In the genomic region with DNA sequence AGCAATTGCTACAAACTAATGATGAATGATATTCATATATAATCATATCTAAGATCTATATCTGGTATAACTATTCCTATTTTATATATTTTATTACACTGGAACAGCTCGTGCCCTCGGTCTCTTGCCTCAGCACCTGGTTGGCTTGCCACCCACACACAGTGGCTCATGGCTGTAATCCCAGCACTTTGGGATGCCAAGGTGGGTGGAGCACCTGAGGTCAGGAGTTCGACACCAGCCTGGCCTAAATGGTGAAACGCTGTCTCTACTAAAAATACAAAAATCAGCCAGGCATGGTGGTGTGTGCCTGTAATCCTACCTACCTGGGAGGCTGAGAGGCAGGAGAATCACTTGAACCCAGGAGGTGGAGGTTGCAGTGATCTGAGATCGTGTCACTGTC, we compare ENCODE assay signal across 7 cellular contexts. TPM values are rescaled to one million over a fixed set of nuclear protein-coding genes. Genes with fewer than 3 reads are reported as not detected.
A peak's percentile ranks its signal among the peaks of the same experiment; 100 is the strongest.
DNase-seq lines count a peak whose midpoint lies in the region; ATAC-seq and TF ChIP-seq lines count a peak whose summit lies in the region.
"Not testable (repeated sequence)": the region's sequence is repeated elsewhere in the genome, so short reads cannot be mapped to it uniquely, and the experiment has no call there.

No MANE protein-coding gene starts in this region.

- not testable (repeated sequence) for H3K27me3 Mint-ChIP-seq in activated CD4-positive, alpha-beta memory T cell treated with anti-CD3 and anti-CD28 coated beads, Interleukin-2, amount 10 ng/mL, durations not matched to agents 7 days and 5 days; natural killer cell (ENCODE audit: low read depth in 2 of 2)

- not testable (repeated sequence) for TF ChIP-seq CTCF in OCI-LY3 (IDR thresholded peaks at IDR 0.05; ENCODE audit: low read depth, low read length); breast epithelium (IDR thresholded peaks at IDR 0.05); left ventricle myocardium inferior (IDR thresholded peaks at IDR 0.05; ENCODE audit: borderline replicate concordance); natural killer cell (IDR thresholded peaks at IDR 0.05)

- CTCF ChIA-PET in activated CD4-positive, alpha-beta memory T cell treated with anti-CD3 and anti-CD28 coated beads, Interleukin-2, amount 10 ng/mL, durations not matched to agents 7 days and 5 days (lab: Charles Lee) = interaction anchor here (0.6 to 2.0 kb wide), 7 partner anchors 14 to 163 kb away, joined by 3 to 8 read pairs (median 4); partner anchors contain the start of genes AURKAIP1 and CCNL2

- H3K36me3 Mint-ChIP-seq in activated CD4-positive, alpha-beta memory T cell treated with anti-CD3 and anti-CD28 coated beads, Interleukin-2, amount 10 ng/mL, durations not matched to agents 7 days and 5 days (ENCODE audit: low read depth); natural killer cell: not testable (repeated sequence)

- not testable (repeated sequence) for TF ChIP-seq POLR2A in breast epithelium (IDR thresholded peaks at IDR 0.05)

- not testable (repeated sequence) for H3K9me3 Mint-ChIP-seq in activated CD4-positive, alpha-beta memory T cell treated with anti-CD3 and anti-CD28 coated beads, Interleukin-2, amount 10 ng/mL, durations not matched to agents 7 days and 5 days; natural killer cell

- H3K4me3 ChIP-seq in OCI-LY3 (ENCODE audit: low read length) = not testable (repeated sequence)
- H3K4me3 ChIP-seq in breast epithelium (peak overlapping the region in 1 of 3 donors; percentile 31), left ventricle myocardium inferior (peak overlapping the region; percentile 53), skin epidermis (peak overlapping the region in 1 of 7 experiments; percentile 10)

- H3K27ac ChIP-seq in OCI-LY3 (ENCODE audit: low read length) (peak overlapping the region; percentile 18; the same call in 1 of the 2 replicates), breast epithelium (peak overlapping the region; percentile 84 to 90), left ventricle myocardium inferior (replicated peaks) (peak overlapping the region; percentile 85), skin epidermis (peak overlapping the region in 16 of 21 experiments; percentile 12 to 79 (median 60))

- H3K4me3 Mint-ChIP-seq in activated CD4-positive, alpha-beta memory T cell treated with anti-CD3 and anti-CD28 coated beads, Interleukin-2, amount 10 ng/mL, durations not matched to agents 7 days and 5 days = peak overlapping the region; percentile 73
- peak overlapping the region; percentile 91 for H3K4me3 Mint-ChIP-seq in natural killer cell

- H4K20me1 ChIP-seq in OCI-LY3 (ENCODE audit: insufficient read depth, low read length) = not testable (repeated sequence)

- H3K9ac ChIP-seq in OCI-LY3 (ENCODE audit: low read length) = not testable (repeated sequence)

- H3K27me3 ChIP-seq in OCI-LY3 (ENCODE audit: low read depth, low read length); breast epithelium; left ventricle myocardium inferior (ENCODE audit: low read depth): not testable (repeated sequence)

- ATAC-seq in natural killer cell = not testable (repeated sequence)

- intact Hi-C loops in breast epithelium (cut with DNase I; ENCODE audit: low total_unique reads); left ventricle myocardium inferior (cut with micrococcal nuclease); natural killer cell (cut with micrococcal nuclease): not testable (repeated sequence)

- H3K36me3 ChIP-seq in OCI-LY3 (replicated peaks; ENCODE audit: low read depth, low read length); breast epithelium; left ventricle myocardium inferior: not testable (repeated sequence)

- POLR2A ChIA-PET in activated CD4-positive, alpha-beta memory T cell treated with anti-CD3 and anti-CD28 coated beads, Interleukin-2, amount 10 ng/mL, durations not matched to agents 7 days and 5 days (lab: Charles Lee) = interaction anchor here (1.6 kb wide), 1 partner anchor 130 kb away, joined by 4 read pairs; the partner anchor contains the start of gene AURKAIP1

- peak overlapping the region; percentile 29; the same call in 1 of the 2 replicates for H3K4me2 ChIP-seq in OCI-LY3 (ENCODE audit: low read length)

- H3K79me2 ChIP-seq in OCI-LY3 (ENCODE audit: low read length) = not testable (repeated sequence)

- H3K4me1 ChIP-seq in OCI-LY3 (ENCODE audit: low read length) (peaks cover 13% of the 10 kb centered on the region), left ventricle myocardium inferior (peaks cover 24% of the 10 kb centered on the region)
- H3K4me1 ChIP-seq in breast epithelium = not testable (repeated sequence)

- peak overlapping the region; percentile 91 for H3K27ac Mint-ChIP-seq in activated CD4-positive, alpha-beta memory T cell treated with anti-CD3 and anti-CD28 coated beads, Interleukin-2, amount 10 ng/mL, durations not matched to agents 7 days and 5 days
- H3K27ac Mint-ChIP-seq in natural killer cell = peak overlapping the region; percentile 93 to 95

- in situ Hi-C loops in G401 (cut with HindIII; ENCODE audit: low sequenced_read_pairs) = not testable (repeated sequence)

- H3K9me3 ChIP-seq in OCI-LY3 (ENCODE audit: insufficient read depth, low read length); breast epithelium; left ventricle myocardium inferior (replicated peaks): not testable (repeated sequence)

- H3K4me1 Mint-ChIP-seq in activated CD4-positive, alpha-beta memory T cell treated with anti-CD3 and anti-CD28 coated beads, Interleukin-2, amount 10 ng/mL, durations not matched to agents 7 days and 5 days = peaks cover 26% of the 10 kb centered on the region
- peaks cover 14 to 15% of the 10 kb centered on the region in 2 donors for H3K4me1 Mint-ChIP-seq in natural killer cell

- not testable (repeated sequence) for H2AFZ ChIP-seq in OCI-LY3 (ENCODE audit: low read depth, low read length)

- peak; percentile 5 for DNase-seq in G401 (ENCODE audit: low spot score)
- DNase-seq in activated CD4-positive, alpha-beta memory T cell treated with anti-CD3 and anti-CD28 coated beads, Interleukin-2, amount 10 ng/mL, durations not matched to agents 7 days and 5 days; breast epithelium (ENCODE audit: low spot score in 2 of 2); left ventricle myocardium inferior; natural killer cell: not testable (repeated sequence)

RNA-seq across cellular contexts. Expression of gene ATAD3A, which starts 6.2 kb away (rescaled TPM):
- total RNA-seq in G401 (2014; rRNA removed; shearing (Covaris generic)) = 88.6 and 111 TPM in 2 replicates
- 10 to 100 TPM; 26.2 to 26.5 TPM for total RNA-seq in activated CD4-positive, alpha-beta memory T cell treated with anti-CD3 and anti-CD28 coated beads, Interleukin-2, amount 10 ng/mL, durations not matched to agents 7 days and 5 days
- total RNA-seq in breast epithelium = 10 to 100 TPM; 14.9 to 22.3 (median 15.5) TPM
- total RNA-seq in left ventricle myocardium inferior = 19.4 TPM
- total RNA-seq in natural killer cell = 10 to 100 TPM; 17.3 to 37.3 (median 22.2) TPM

RNA-seq across cellular contexts. Expression of gene ATAD3B, which starts 34.2 kb away (rescaled TPM):
- total RNA-seq in G401 (2014; rRNA removed; shearing (Covaris generic)) = 73.1 and 102 TPM in 2 replicates
- 10 to 100 TPM; 25.5 to 26.9 TPM for total RNA-seq in activated CD4-positive, alpha-beta memory T cell treated with anti-CD3 and anti-CD28 coated beads, Interleukin-2, amount 10 ng/mL, durations not matched to agents 7 days and 5 days
- 10 to 100 TPM in 2 of 3 donors, 1 to 10 TPM in 1; 9.9 to 22.9 (median 22.4) TPM for total RNA-seq in breast epithelium
- total RNA-seq in left ventricle myocardium inferior = 8.3 TPM
- total RNA-seq in natural killer cell = 10 to 100 TPM; 31.9 to 52.4 (median 42.9) TPM

RNA-seq across cellular contexts. Expression of gene TMEM240, which starts 34.6 kb away (rescaled TPM):
- 1.1 TPM in 1 of 2 replicates, not detected in the other for total RNA-seq in G401 (2014; rRNA removed; shearing (Covaris generic))
- total RNA-seq in activated CD4-positive, alpha-beta memory T cell treated with anti-CD3 and anti-CD28 coated beads, Interleukin-2, amount 10 ng/mL, durations not matched to agents 7 days and 5 days = under 1 TPM in 1 of 2 experiments, not detected in 1; 0.28 TPM
- total RNA-seq in breast epithelium (1 to 10 TPM; 3.5 to 8.8 (median 3.8) TPM), left ventricle myocardium inferior (7.2 TPM), natural killer cell (under 1 TPM; 0.35 to 1.00 (median 0.83) TPM)

RNA-seq across cellular contexts. Expression of gene ATAD3C, which starts 56.3 kb away (rescaled TPM):
- 0.14 TPM in 1 of 2 replicates, not detected in the other for total RNA-seq in G401 (2014; rRNA removed; shearing (Covaris generic))
- 1 to 10 TPM in 1 of 2 experiments, under 1 TPM in 1; 0.98 to 1.4 TPM for total RNA-seq in activated CD4-positive, alpha-beta memory T cell treated with anti-CD3 and anti-CD28 coated beads, Interleukin-2, amount 10 ng/mL, durations not matched to agents 7 days and 5 days
- 1 to 10 TPM; 1.9 to 8.5 (median 4.3) TPM for total RNA-seq in breast epithelium
- 2.8 TPM for total RNA-seq in left ventricle myocardium inferior
- 1 to 10 TPM in 2 of 3 donors, under 1 TPM in 1; 0.13 to 2.2 (median 1.5) TPM for total RNA-seq in natural killer cell

Comparison
In these comparisons a context has a peak if more than half of its experiments do, and no peak if none do; other contexts are left out.
1. H3K27ac ChIP-seq: peak in every context shown above with its lines; median percentile 87 in breast epithelium; 85 in left ventricle myocardium inferior; 60 in skin epidermis; 18 in OCI-LY3.